Comparison of ENCODE assay signal across 9 cellular contexts in the genomic region with DNA sequence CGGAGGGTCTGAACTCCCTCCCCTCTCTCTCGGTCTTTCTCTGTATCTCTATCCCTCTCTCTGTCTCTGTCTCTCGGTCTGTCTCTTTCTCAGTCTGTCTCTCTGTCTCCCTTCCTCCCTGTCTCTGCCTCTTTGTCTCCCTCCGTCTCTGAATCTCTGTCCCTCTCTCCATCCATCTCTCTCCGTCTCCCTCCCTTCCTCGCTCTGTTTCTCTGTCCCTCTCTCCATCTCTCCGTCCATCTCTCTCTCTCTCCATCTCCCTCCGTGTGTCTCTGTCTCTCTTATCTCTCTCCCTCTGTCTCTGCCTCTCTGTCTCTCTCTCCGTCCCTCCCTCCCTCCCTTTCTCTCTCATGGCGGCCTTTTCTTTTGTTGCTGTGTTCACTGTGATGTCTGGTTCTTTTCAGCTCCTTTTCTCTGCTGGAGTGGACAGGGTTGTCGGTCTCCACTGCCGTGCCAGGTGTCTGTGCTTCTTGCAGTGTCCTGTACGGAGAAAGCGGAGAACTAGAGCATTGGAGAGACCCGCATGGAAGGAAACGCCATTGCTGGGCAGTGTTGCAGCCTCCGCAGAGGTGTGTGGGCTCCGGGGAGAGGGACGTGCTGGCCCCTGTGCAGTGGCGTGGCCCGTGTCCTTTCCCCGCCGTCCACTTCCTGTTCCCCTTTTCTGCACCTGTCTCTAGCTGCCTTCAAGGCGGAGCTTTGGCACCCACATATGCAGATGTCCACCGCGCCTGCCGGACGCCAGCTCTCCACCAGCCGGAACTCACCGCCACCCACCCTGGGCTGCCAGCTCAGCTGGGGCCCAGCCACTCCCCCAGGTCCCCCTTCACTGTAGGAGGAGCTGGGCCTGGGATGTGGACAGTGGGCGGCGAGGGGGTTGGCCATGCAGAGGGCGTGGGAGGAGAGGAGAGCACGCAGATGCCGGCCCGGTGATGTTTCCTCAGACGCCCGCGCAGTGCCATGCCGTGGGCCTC.
A peak's percentile ranks its signal among the peaks of the same experiment; 100 is the strongest.
DNase-seq lines count a peak whose midpoint lies in the region; ATAC-seq and TF ChIP-seq lines count a peak whose summit lies in the region.
"Had no signal": no experiment of that assay in that cellular context is flagged by ENCODE, and none has a peak within 500 bp of the region (broad histone marks: within the 10 kb centered on the region; RNA-seq: fewer than 3 reads in every experiment).

No MANE protein-coding gene starts in this region.

- H3K4me1 ChIP-seq in BLaER1 = peaks cover 59% of the 10 kb centered on the region
- H3K4me1 ChIP-seq in RWPE2 (ENCODE audit: insufficient read depth, poor library complexity, severe bottlenecking) = no peaks in the 10 kb centered on the region
- H3K4me1 ChIP-seq in mesenchymal stem cell (ENCODE audit: control insufficient read depth, insufficient read depth, low read depth, low read length) = peaks cover 12% of the 10 kb centered on the region
- peaks cover 12% of the 10 kb centered on the region for H3K4me1 ChIP-seq in Karpas-422 (ENCODE audit: low read length)

- H2BK120ac ChIP-seq in mesenchymal stem cell (ENCODE audit: low read depth, low read length) = no peak overlapping the region

- no peak overlapping the region for H2BK5ac ChIP-seq in mesenchymal stem cell (ENCODE audit: low read depth, low read length, poor library complexity, severe bottlenecking)

- DNase-seq in RWPE2 (ENCODE audit: low spot score) (peak; percentile 41), mesenchymal stem cell (no peak), NCI-H446 treated with DMSO at 0.1 percent for 48 hours (lab: John Stamatoyannopoulos, UW) (no peak), hypothalamus (lab: John Stamatoyannopoulos, UW) (no peak), Karpas-422 (no peak), NCI-H1436 treated with DMSO at 0.1 percent for 48 hours (lab: John Stamatoyannopoulos, UW) (no peak)
- DNase-seq: effector memory CD4-positive, alpha-beta T cell had no signal

- no peak overlapping the region for H3K4ac ChIP-seq in mesenchymal stem cell (ENCODE audit: low read depth in 1 of 2, low read length in 2 of 2)

- peak overlapping the region; percentile 70; the same call in 1 of the 2 replicates for H3K9ac ChIP-seq in BLaER1
- peak overlapping the region; percentile 82 for H3K9ac ChIP-seq in mesenchymal stem cell (ENCODE audit: low read length)
- no peak overlapping the region for H3K9ac ChIP-seq in Karpas-422 (ENCODE audit: low read length)

- no peak for TF ChIP-seq CTCF in RWPE2 (IDR thresholded peaks at IDR 0.05; ENCODE audit: poor library complexity, severe bottlenecking)

- H3K4me2 ChIP-seq in BLaER1 (peak overlapping the region; percentile 92), mesenchymal stem cell (ENCODE audit: low read length, poor library complexity, severe bottlenecking) (no peak overlapping the region), Karpas-422 (ENCODE audit: low read depth, low read length, poor library complexity, severe bottlenecking) (no peak overlapping the region)

- H3K27ac ChIP-seq in BLaER1 (peak overlapping the region; percentile 18; the same call in 1 of the 2 replicates), RWPE2 (ENCODE audit: poor library complexity, severe bottlenecking) (no peak overlapping the region), mesenchymal stem cell (ENCODE audit: low read length, poor library complexity, severe bottlenecking) (no peak overlapping the region), Karpas-422 (ENCODE audit: low read length) (no peak overlapping the region)

- H4K20me1 ChIP-seq in BLaER1 (peaks cover 47% of the 10 kb centered on the region), Karpas-422 (ENCODE audit: insufficient read depth, low read depth, low read length) (0 out of 2 replicates have a peak, but pooled peaks cover 5% of the 10 kb centered on the region)

- H2AFZ ChIP-seq in mesenchymal stem cell (ENCODE audit: low read depth, low read length) (no peak overlapping the region), Karpas-422 (ENCODE audit: low read length) (no peak overlapping the region)

- no peak overlapping the region for H2BK15ac ChIP-seq in mesenchymal stem cell (ENCODE audit: low read depth, poor library complexity, severe bottlenecking)

- peak; percentile 75 for ATAC-seq in GM19372 (IDR thresholded peaks at IDR 0.05; ENCODE audit: low read depth, unreplicated experiment)
- ATAC-seq in RWPE2 (ENCODE audit: low read depth) = no peak

- H3K27me3 ChIP-seq in BLaER1 (no peaks in the 10 kb centered on the region), RWPE2 (ENCODE audit: insufficient read depth, poor library complexity, severe bottlenecking) (no peaks in the 10 kb centered on the region), mesenchymal stem cell (ENCODE audit: control insufficient read depth in 1 of 2, insufficient read depth in 1 of 2, low read length in 2 of 2) (peaks cover 3 to 27% of the 10 kb centered on the region in 2 experiments), Karpas-422 (ENCODE audit: low read length) (no peaks in the 10 kb centered on the region)

- WGBS in mesenchymal stem cell = 90% methylated on average over 34 of the region's 40 CpGs

- H3K79me1 ChIP-seq in mesenchymal stem cell (replicated peaks; ENCODE audit: low read length, poor library complexity, severe bottlenecking) = no peaks in the 10 kb centered on the region

- H4K91ac ChIP-seq in mesenchymal stem cell (ENCODE audit: low read length) = no peak overlapping the region

- no peak overlapping the region for H3K14ac ChIP-seq in mesenchymal stem cell (ENCODE audit: low read length in 2 of 2)

- H3K23ac ChIP-seq in mesenchymal stem cell (ENCODE audit: low read length in 2 of 2) = no peak overlapping the region

- H3K79me2 ChIP-seq in Karpas-422 (ENCODE audit: low read length) = peaks cover 14% of the 10 kb centered on the region

- H3K18ac ChIP-seq in mesenchymal stem cell (ENCODE audit: low read depth in 1 of 2, low read length in 2 of 2) = no peak overlapping the region

- no peak overlapping the region for H2BK12ac ChIP-seq in mesenchymal stem cell (ENCODE audit: low read length in 2 of 2)

- H3K4me3 ChIP-seq in BLaER1 = no peak overlapping the region; the same call in 1 of the 2 replicates
- no peak overlapping the region for H3K4me3 ChIP-seq in RWPE2 (ENCODE audit: severe bottlenecking)
- H3K4me3 ChIP-seq in mesenchymal stem cell (ENCODE audit: insufficient read depth in 1 of 2, low read depth in 1 of 2, low read length in 2 of 2) = peak overlapping the region in 1 of 2 experiments; percentile 74
- H3K4me3 ChIP-seq in Karpas-422 (ENCODE audit: low read length) = no peak overlapping the region

- H3K9me2 ChIP-seq in Karpas-422 (replicated peaks; ENCODE audit: insufficient read depth, low read length) = no peaks in the 10 kb centered on the region

- H2AK5ac ChIP-seq in mesenchymal stem cell (ENCODE audit: low read length, severe bottlenecking) = no peak overlapping the region

- H3K36me3 ChIP-seq in BLaER1 (peaks cover 48% of the 10 kb centered on the region), RWPE2 (ENCODE audit: low read depth) (no peaks in the 10 kb centered on the region), mesenchymal stem cell (ENCODE audit: control insufficient read depth in 1 of 2, insufficient read depth in 2 of 2, low read depth in 1 of 2, low read length in 2 of 2) (peaks cover 0 to 3% of the 10 kb centered on the region in 2 experiments), Karpas-422 (ENCODE audit: insufficient read depth, low read length) (0 out of 2 replicates have a peak, but pooled peaks cover 5% of the 10 kb centered on the region)

- no peaks in the 10 kb centered on the region for H3K9me3 ChIP-seq in BLaER1
- H3K9me3 ChIP-seq in RWPE2 (ENCODE audit: severe bottlenecking) = no peaks in the 10 kb centered on the region
- no peaks in the 10 kb centered on the region for H3K9me3 ChIP-seq in mesenchymal stem cell (ENCODE audit: control insufficient read depth, low read length)
- H3K9me3 ChIP-seq in Karpas-422 (ENCODE audit: low read length) = no peaks in the 10 kb centered on the region

- no peak overlapping the region for H4K8ac ChIP-seq in mesenchymal stem cell (ENCODE audit: low read length)
